In the genomic region with DNA sequence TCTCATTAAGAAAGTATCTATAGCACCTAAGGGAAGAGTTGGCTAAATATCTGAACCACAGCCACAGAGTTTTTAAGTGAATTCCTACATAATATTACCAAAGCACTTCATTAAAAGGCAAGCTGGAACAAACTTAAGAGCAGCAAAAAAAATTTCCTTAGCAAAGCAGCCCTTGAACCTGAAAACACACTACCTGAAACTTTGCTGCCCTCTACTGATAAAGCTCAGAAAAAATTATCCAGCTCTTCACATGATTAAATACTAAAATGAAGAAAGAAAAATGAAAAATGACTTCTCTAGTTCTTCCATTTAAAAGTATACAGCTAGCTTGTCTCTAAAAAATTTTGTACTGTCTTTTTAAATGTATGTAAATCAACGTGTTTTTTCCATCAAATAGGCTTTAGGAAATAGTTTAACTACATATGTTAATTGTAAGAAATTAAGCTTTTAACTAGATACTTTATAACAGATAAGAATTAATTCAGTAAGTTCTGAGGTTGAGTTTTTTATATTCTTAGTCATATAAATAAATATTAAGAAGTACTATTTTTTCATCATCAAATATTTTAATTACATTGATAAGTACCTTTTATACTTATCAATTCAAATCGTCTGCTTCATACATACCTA, we compare ENCODE assay signal across 8 cellular contexts.
DNase-seq lines count a peak whose midpoint lies in the region; ATAC-seq, FAIRE-seq and TF ChIP-seq lines count a peak whose summit lies in the region.

No MANE protein-coding gene starts in this region.

- peak; percentile 73 for TF ChIP-seq RAD21 in GM12878 (IDR thresholded peaks at IDR 0.05; ENCODE audit: insufficient read depth, low read depth, low read length)

- CTCF ChIA-PET in GM12878 (lab: Yijun Ruan, JAX), result interaction anchor here (1.1 kb wide), 1 partner anchor 10 kb away, joined by 9 read pairs; no protein-coding TSS in a partner anchor

- H3K23ac ChIP-seq in mesendoderm (ENCODE audit: low read length), result no peak overlapping the region

- ATAC-seq in GM12878 (0 out of 3 replicates have a peak, but pooled peaks have one; percentile 38), gastroesophageal sphincter (no peak)

- in situ Hi-C loops in GM12878 (cut with MboI), result no loop called here

- peaks cover 0 to 2% (median 0%) of the 10 kb centered on the region in 3 donors for H3K27me3 Mint-ChIP-seq in immature natural killer cell (ENCODE audit: low read depth in 3 of 3)

- H3K4me2 ChIP-seq in GM12878 (ENCODE audit: control insufficient read depth, insufficient read depth), result no peak overlapping the region
- no peak overlapping the region for H3K4me2 ChIP-seq in mesendoderm (ENCODE audit: low read length)

- H4K20me1 ChIP-seq in GM12878 (ENCODE audit: control insufficient read depth, insufficient read depth), result no peaks in the 10 kb centered on the region

- FAIRE-seq in GM12878 (lab: Jason Lieb, UNC), result peak; percentile 27

- H3K4me3 ChIP-seq in GM12878, result no peak overlapping the region
- no peak overlapping the region for H3K4me3 ChIP-seq in mesendoderm (ENCODE audit: low read length)
- no peak overlapping the region for H3K4me3 ChIP-seq in effector memory CD4-positive, alpha-beta T cell (ENCODE audit: insufficient read depth, low read depth, low read length, poor library complexity, severe bottlenecking)
- no peak overlapping the region for H3K4me3 ChIP-seq in gastroesophageal sphincter

- no peak overlapping the region for H3K18ac ChIP-seq in mesendoderm (ENCODE audit: low read length)

- no peaks in the 10 kb centered on the region for H3K79me2 ChIP-seq in GM12878 (ENCODE audit: control insufficient read depth, insufficient read depth, low read length)
- H3K79me2 ChIP-seq in mesendoderm (ENCODE audit: control insufficient read depth, insufficient read depth, low read length), result no peaks in the 10 kb centered on the region

- H3K4me1 Mint-ChIP-seq in immature natural killer cell, result no peaks in the 10 kb centered on the region

- H3K4me3 Mint-ChIP-seq in immature natural killer cell, result no peak overlapping the region

- TF ChIP-seq EP300 in GM12878 (IDR thresholded peaks at IDR 0.05; ENCODE audit: borderline replicate concordance in 1 of 2, control insufficient read depth in 1 of 2, low read depth in 2 of 2, low read length in 2 of 2), result no peak
- no peak for TF ChIP-seq EP300 in gastroesophageal sphincter (IDR thresholded peaks at IDR 0.05)

- H3K36me3 Mint-ChIP-seq in immature natural killer cell, result no peaks in the 10 kb centered on the region

- 0% methylated on average over 2 of the region's 2 CpGs for WGBS in GM12878 (ENCODE audit: insufficient coverage, insufficient replicate concordance, low lambda C conversion rate, missing lambda C conversion rate)
- WGBS in mesendoderm (ENCODE audit: extremely low coverage, insufficient coverage, low lambda C conversion rate), result no CpG with 5 or more reads among the region's 2 CpGs
- 35 to 43% methylated on average over 2 of the region's 2 CpGs for WGBS in gastroesophageal sphincter (ENCODE audit: low coverage in 1 of 2), 2 donors

- RAD21 ChIA-PET in GM12878 (lab: Charles Lee; ENCODE audit: unreplicated experiment), result interaction anchor here (0.7 to 1.0 kb wide), 3 partner anchors 14 to 1817 kb away, joined by 3 read pairs; no protein-coding TSS in a partner anchor

- POLR2A ChIA-PET in GM12878 (lab: Charles Lee), result no interaction called here

- no peaks in the 10 kb centered on the region for H3K79me1 ChIP-seq in mesendoderm (ENCODE audit: low read length)

- SMC1A ChIA-PET in GM12878 (lab: Charles Lee; ENCODE audit: uncharacterized antibody, unreplicated experiment), result interaction anchor here (0.7 to 0.9 kb wide), 2 partner anchors 10 to 938 kb away, joined by 3 read pairs; no protein-coding TSS in a partner anchor

- H3K27ac ChIP-seq in GM12878 (ENCODE audit: control insufficient read depth, insufficient read depth), result no peak overlapping the region
- H3K27ac ChIP-seq in mesendoderm (ENCODE audit: low read depth, low read length), result no peak overlapping the region
- H3K27ac ChIP-seq in effector memory CD4-positive, alpha-beta T cell (ENCODE audit: insufficient read depth, low read length, poor library complexity, severe bottlenecking), result no peak overlapping the region
- no peak overlapping the region for H3K27ac ChIP-seq in gastroesophageal sphincter

- no peak overlapping the region for H4K5ac ChIP-seq in mesendoderm (ENCODE audit: low read length)

- H3K9me3 Mint-ChIP-seq in immature natural killer cell, result peaks cover 0 to 5% (median under 1%) of the 10 kb centered on the region in 6 donors

- no peak overlapping the region for H2BK5ac ChIP-seq in mesendoderm (ENCODE audit: low read length)

- H3K27ac Mint-ChIP-seq in immature natural killer cell, result no peak overlapping the region

- no peaks in the 10 kb centered on the region for H3K27me3 ChIP-seq in GM12878 (replicated peaks in 1 of 2; ENCODE audit: control insufficient read depth in 2 of 2, insufficient read depth in 2 of 2, low read length in 1 of 2)
- no peaks in the 10 kb centered on the region for H3K27me3 ChIP-seq in mesendoderm (ENCODE audit: insufficient read depth, low read length, poor library complexity)
- no peaks in the 10 kb centered on the region for H3K27me3 ChIP-seq in effector memory CD4-positive, alpha-beta T cell (replicated peaks; ENCODE audit: control insufficient read depth, insufficient read depth, low read length, poor library complexity, severe bottlenecking)
- H3K27me3 ChIP-seq in gastroesophageal sphincter, result no peaks in the 10 kb centered on the region

- no peak overlapping the region for H3K4ac ChIP-seq in mesendoderm (ENCODE audit: low read depth, low read length)

- H2AFZ ChIP-seq in GM12878 (ENCODE audit: control insufficient read depth, low read depth, low read length), result no peak overlapping the region

- intact Hi-C loops in GM12878 (cut with micrococcal nuclease; ENCODE audit: unreplicated experiment), result no loop called here

- H2AK5ac ChIP-seq in mesendoderm (ENCODE audit: low read length), result no peak overlapping the region

- H3K9ac ChIP-seq in GM12878 (ENCODE audit: control insufficient read depth, insufficient read depth, low read length) (no peak overlapping the region), mesendoderm (ENCODE audit: low read length) (no peak overlapping the region)

- H2BK15ac ChIP-seq in mesendoderm (replicated peaks; ENCODE audit: low read depth), result no peak overlapping the region

- no peak overlapping the region for H4K8ac ChIP-seq in mesendoderm (ENCODE audit: low read depth, low read length)

- DNase-seq in GF-D8 (lab: John Stamatoyannopoulos, UW), result peak; percentile 6
- DNase-seq in NAMALWA (ENCODE audit: low spot score), result peak; percentile 53
- DNase-seq in GM12878 (ENCODE audit: low read depth, low spot score), result no peak
- peak; percentile 51 for DNase-seq in mesendoderm
- no peak for DNase-seq in immature natural killer cell
- no peak for DNase-seq in effector memory CD4-positive, alpha-beta T cell
- no peak for DNase-seq in GOT3 (lab: John Stamatoyannopoulos, UW)

- TF ChIP-seq POLR2A in GM12878 (IDR thresholded peaks at IDR 0.05; ENCODE audit: low read depth, low read length) (no peak), gastroesophageal sphincter (IDR thresholded peaks at IDR 0.05) (no peak)

- no peaks in the 10 kb centered on the region for H3K9me3 ChIP-seq in GM12878 (replicated peaks; ENCODE audit: control insufficient read depth, insufficient read depth, low read length)
- no peaks in the 10 kb centered on the region for H3K9me3 ChIP-seq in effector memory CD4-positive, alpha-beta T cell (ENCODE audit: control insufficient read depth, low read length)
- peaks cover 0 to 6% (median 0%) of the 10 kb centered on the region in 3 donors for H3K9me3 ChIP-seq in gastroesophageal sphincter

- H3K56ac ChIP-seq in mesendoderm (ENCODE audit: low read length), result no peak overlapping the region

- no peak overlapping the region for H2BK120ac ChIP-seq in mesendoderm (ENCODE audit: low read depth, low read length)

- BruUV-seq in GM12878 (replicated peaks; lab: Mats Ljungman, UMichigan), result no TSS peak

- H3K36me3 ChIP-seq in GM12878 (ENCODE audit: control insufficient read depth in 2 of 2, insufficient read depth in 2 of 2, low read length in 1 of 2), result no peaks in the 10 kb centered on the region
- no peaks in the 10 kb centered on the region for H3K36me3 ChIP-seq in mesendoderm (ENCODE audit: control insufficient read depth, insufficient read depth, low read length)
- H3K36me3 ChIP-seq in effector memory CD4-positive, alpha-beta T cell (ENCODE audit: control insufficient read depth, insufficient read depth, low read length), result no peaks in the 10 kb centered on the region
- H3K36me3 ChIP-seq in gastroesophageal sphincter, result no peaks in the 10 kb centered on the region

- H3K4me1 ChIP-seq in GM12878 (ENCODE audit: control insufficient read depth, insufficient read depth, low read length) (no peaks in the 10 kb centered on the region), mesendoderm (ENCODE audit: control insufficient read depth, low read depth, low read length) (no peaks in the 10 kb centered on the region), gastroesophageal sphincter (no peaks in the 10 kb centered on the region)
- H3K4me1 ChIP-seq in effector memory CD4-positive, alpha-beta T cell (ENCODE audit: control insufficient read depth, insufficient read depth, low read length, poor library complexity, severe bottlenecking), result no peaks in the 10 kb centered on the region

- TF ChIP-seq CTCF in GM12878 (IDR thresholded peaks at IDR 0.05 in 2 of 3, conservative IDR thresholded peaks at IDR 0.05 in 1 of 3; ENCODE audit: control insufficient read depth in 2 of 3, extremely low read depth in 1 of 3, insufficient read depth in 1 of 3, low read depth in 3 of 3, low read length in 3 of 3) (peak; percentile 32 to 43 (median 34); a peak in 4 of 6 replicates), gastroesophageal sphincter (IDR thresholded peaks at IDR 0.05) (no peak)

TF ChIP-seq in GM12878, 131 proteins besides CTCF, POLR2A, EP300 and RAD21 (continues in another document):
- TF ChIP-seq NRF1 (conservative IDR thresholded peaks at IDR 0.05; ENCODE audit: low read depth, low read length), result no peak
- TF ChIP-seq ZSCAN29 (IDR thresholded peaks at IDR 0.05), result no peak
- TF ChIP-seq, protein P1, sequence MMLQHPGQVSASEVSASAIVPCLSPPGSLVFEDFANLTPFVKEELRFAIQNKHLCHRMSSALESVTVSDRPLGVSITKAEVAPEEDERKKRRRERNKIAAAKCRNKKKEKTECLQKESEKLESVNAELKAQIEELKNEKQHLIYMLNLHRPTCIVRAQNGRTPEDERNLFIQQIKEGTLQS (IDR thresholded peaks at IDR 0.05; ENCODE audit: borderline replicate concordance, extremely low read depth, low read depth, low read length), result no peak
- no peak for TF ChIP-seq SREBF1 (IDR thresholded peaks at IDR 0.05; ENCODE audit: low read length)
- TF ChIP-seq ZNF274 (IDR thresholded peaks at IDR 0.05; ENCODE audit: insufficient read depth, insufficient read length), result no peak
- no peak for TF ChIP-seq STAT1 (conservative IDR thresholded peaks at IDR 0.05)
- TF ChIP-seq SMC3 (IDR thresholded peaks at IDR 0.05; ENCODE audit: borderline replicate concordance, low read length), result peak; percentile 21; the same call in 1 of the 2 replicates

Comparison
In these comparisons a context has a peak if more than half of its experiments do, and no peak if none do; other contexts are left out.
1. DNase-seq: peak in GF-D8 (single experiment), NAMALWA (single experiment) and mesendoderm (single experiment); none in GM12878 (single experiment), immature natural killer cell (0 of 3), effector memory CD4-positive, alpha-beta T cell (0 of 3) and GOT3 (single experiment).
2. CTCF ChIP-seq: peak in GM12878 (3 of 3); none in gastroesophageal sphincter (0 of 4).